19 cellular contexts compared by ENCODE assay signal in genomic region chr2:18422416-18423165, GRCh38.
"Had no signal": no experiment of that assay in that cellular context is flagged by ENCODE, and none has a peak within 500 bp of the region (broad histone marks: within the 10 kb centered on the region; RNA-seq: fewer than 3 reads in every experiment).

No MANE protein-coding gene starts in this region.

- H3K27ac Mint-ChIP-seq: activated CD4-positive, alpha-beta memory T cell treated with anti-CD3 and anti-CD28 coated beads for 36 hours; activated naive CD4-positive, alpha-beta T cell treated with anti-CD3 and anti-CD28 coated beads, Interleukin-2, amount 50 U/mL, for 24 hours; effector memory CD8-positive, alpha-beta T cell; naive thymus-derived CD8-positive, alpha-beta T cell; progenitor cell of endocrine pancreas had no signal

- H3K36me3 Mint-ChIP-seq: activated CD4-positive, alpha-beta memory T cell treated with anti-CD3 and anti-CD28 coated beads for 36 hours; activated naive CD4-positive, alpha-beta T cell treated with anti-CD3 and anti-CD28 coated beads, Interleukin-2, amount 50 U/mL, for 24 hours; naive thymus-derived CD8-positive, alpha-beta T cell had no signal

- DNase-seq: activated CD4-positive, alpha-beta memory T cell treated with anti-CD3 and anti-CD28 coated beads for 36 hours; activated CD4-positive, alpha-beta T cell treated with anti-CD3 and anti-CD28 coated beads for 48 hours; activated effector memory CD4-positive, alpha-beta T cell treated with anti-CD3 and anti-CD28 coated beads, Interleukin-2, amount 50 U/mL, for 16 hours; aorta; colonic mucosa; dorsolateral prefrontal cortex; effector memory CD8-positive, alpha-beta T cell; heart right ventricle; kidney; lower lobe of right lung; naive thymus-derived CD8-positive, alpha-beta T cell; spleen; stimulated activated CD4-positive, alpha-beta T cell treated with anti-CD3 and anti-CD28 coated beads, Interleukin-4, amount 100 ng/mL, for 24 hours; stimulated activated naive CD8-positive, alpha-beta T cell treated with anti-CD3 and anti-CD28 coated beads, Interleukin-15, Interleukin-2, amounts not matched to agents 100 U/mL and 50 U/mL, for 24 hours; upper lobe of left lung had no signal

- H3K9me3 Mint-ChIP-seq: activated CD4-positive, alpha-beta memory T cell treated with anti-CD3 and anti-CD28 coated beads for 36 hours; activated naive CD4-positive, alpha-beta T cell treated with anti-CD3 and anti-CD28 coated beads, Interleukin-2, amount 50 U/mL, for 24 hours; central memory CD8-positive, alpha-beta T cell; effector memory CD8-positive, alpha-beta T cell; naive thymus-derived CD8-positive, alpha-beta T cell had no signal

- H3K4me1 Mint-ChIP-seq: activated naive CD4-positive, alpha-beta T cell treated with anti-CD3 and anti-CD28 coated beads, Interleukin-2, amount 50 U/mL, for 24 hours; central memory CD8-positive, alpha-beta T cell; naive thymus-derived CD8-positive, alpha-beta T cell had no signal

- H3K4me3 Mint-ChIP-seq: activated CD4-positive, alpha-beta memory T cell treated with anti-CD3 and anti-CD28 coated beads for 36 hours; activated naive CD4-positive, alpha-beta T cell treated with anti-CD3 and anti-CD28 coated beads, Interleukin-2, amount 50 U/mL, for 24 hours; central memory CD8-positive, alpha-beta T cell; effector memory CD8-positive, alpha-beta T cell; naive thymus-derived CD8-positive, alpha-beta T cell had no signal

- ATAC-seq: effector memory CD8-positive, alpha-beta T cell; heart right ventricle; left lobe of liver; lower lobe of right lung; naive thymus-derived CD8-positive, alpha-beta T cell; stimulated activated naive CD8-positive, alpha-beta T cell treated with anti-CD3 and anti-CD28 coated beads, Interleukin-15, Interleukin-2, amounts not matched to agents 100 U/mL and 50 U/mL, for 24 hours had no signal
